ENCODE assay signal across 30 cellular contexts in the genomic region with DNA sequence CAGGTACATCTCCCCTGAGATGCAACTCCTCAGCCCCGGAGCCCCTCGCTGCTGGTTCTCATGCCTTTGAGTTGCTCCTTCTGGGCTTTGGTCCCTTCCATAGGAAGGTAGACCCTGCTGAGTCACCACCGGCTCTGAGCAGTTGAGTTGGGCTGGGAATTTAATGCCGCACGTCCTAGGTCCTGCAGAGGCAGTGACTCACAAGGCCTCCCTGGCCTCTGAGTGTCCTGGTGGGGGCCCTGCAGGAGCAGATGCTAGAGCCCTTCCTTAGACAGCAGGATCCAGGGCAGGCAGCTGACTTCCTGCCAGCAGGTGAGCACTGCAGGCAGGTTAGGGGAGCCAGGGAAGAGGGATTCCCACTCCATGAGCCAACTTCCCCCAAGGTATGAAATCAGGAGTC. TPM values are rescaled to one million over a fixed set of nuclear protein-coding genes. Genes with fewer than 3 reads are reported as not detected.
"Had no signal": no experiment of that assay in that cellular context is flagged by ENCODE, and none has a peak within 500 bp of the region (broad histone marks: within the 10 kb centered on the region; RNA-seq: fewer than 3 reads in every experiment).

No MANE protein-coding gene starts in this region.

- H3K36me3 ChIP-seq: colonic mucosa, esophagus muscularis mucosa, gastrocnemius medialis, lower lobe of right lung, sigmoid colon, transverse colon, vagina had no signal

- ATAC-seq: effector memory CD8-positive, alpha-beta T cell; gastrocnemius medialis; left lobe of liver; lower lobe of right lung; stimulated activated naive B cell treated with anti-CD40 and anti-IgM and Interleukin-4, amounts not matched to agents 10 μg/mL and 1 μg/mL and 100 μg/mL, for 72 hours had no signal

- H3K9me3 ChIP-seq: colonic mucosa, esophagus muscularis mucosa, gastrocnemius medialis, lower lobe of right lung, sigmoid colon, transverse colon, vagina had no signal

- H3K27ac ChIP-seq: colonic mucosa, dorsolateral prefrontal cortex, esophagus muscularis mucosa, gastrocnemius medialis, lower lobe of right lung, sigmoid colon, transverse colon, vagina had no signal

- H3K4me1 ChIP-seq: colonic mucosa had no signal

- H3K4me2 ChIP-seq: smooth muscle cell had no signal

- H3K9me3 Mint-ChIP-seq: activated B cell treated with CpG ODN at 0.5 μM for 24 hours; activated CD4-positive, alpha-beta memory T cell treated with anti-CD3 and anti-CD28 coated beads for 36 hours; activated naive CD4-positive, alpha-beta T cell treated with anti-CD3 and anti-CD28 coated beads for 36 hours; activated naive CD8-positive, alpha-beta T cell treated with anti-CD3 and anti-CD28 coated beads, Interleukin-2, amount 10 ng/mL, durations not matched to agents 7 days and 5 days; effector memory CD8-positive, alpha-beta T cell; neural crest cell; stimulated activated naive B cell treated with anti-CD40 and anti-IgM and Interleukin-4, amounts not matched to agents 10 μg/mL and 1 μg/mL and 100 μg/mL, for 72 hours had no signal

- DNase-seq: activated B cell treated with CpG ODN at 0.5 μM for 24 hours; activated CD4-positive, alpha-beta memory T cell treated with anti-CD3 and anti-CD28 coated beads for 36 hours; activated CD4-positive, alpha-beta T cell treated with anti-CD3 and anti-CD28 coated beads for 48 hours; activated effector memory CD4-positive, alpha-beta T cell treated with Interleukin-2 at 50 U/mL for 16 hours; activated naive CD4-positive, alpha-beta T cell treated with anti-CD3 and anti-CD28 coated beads for 36 hours; activated naive CD8-positive, alpha-beta T cell treated with anti-CD3 and anti-CD28 coated beads, Interleukin-2, amount 10 ng/mL, durations not matched to agents 7 days and 5 days; activated T-cell treated with anti-CD3 and anti-CD28 coated beads, Interleukin-2, amount 50 U/mL, for 48 hours; amniotic stem cell; colonic mucosa; dorsolateral prefrontal cortex; effector memory CD8-positive, alpha-beta T cell; gastrocnemius medialis; head of caudate nucleus; hypothalamus; lower lobe of right lung; naive B cell; retina; sigmoid colon; stimulated activated CD4-positive, alpha-beta T cell treated with anti-CD3 and anti-CD28 coated beads, Interleukin-2, amount 100 ng/mL, for 48 hours; stimulated activated CD8-positive, alpha-beta memory T cell treated with anti-CD3 and anti-CD28 coated beads, Interleukin-4, amount 100 ng/mL, for 48 hours; stimulated activated naive B cell treated with anti-CD40 and anti-IgM and Interleukin-4, amounts not matched to agents 10 μg/mL and 1 μg/mL and 100 μg/mL, for 72 hours; transverse colon had no signal

- H3K27ac Mint-ChIP-seq: activated B cell treated with CpG ODN at 0.5 μM for 24 hours; activated CD4-positive, alpha-beta memory T cell treated with anti-CD3 and anti-CD28 coated beads for 36 hours; activated naive CD4-positive, alpha-beta T cell treated with anti-CD3 and anti-CD28 coated beads for 36 hours; activated naive CD8-positive, alpha-beta T cell treated with anti-CD3 and anti-CD28 coated beads, Interleukin-2, amount 10 ng/mL, durations not matched to agents 7 days and 5 days; effector memory CD8-positive, alpha-beta T cell; naive B cell; stimulated activated naive B cell treated with anti-CD40 and anti-IgM and Interleukin-4, amounts not matched to agents 10 μg/mL and 1 μg/mL and 100 μg/mL, for 72 hours had no signal

- H3K36me3 Mint-ChIP-seq: activated CD4-positive, alpha-beta memory T cell treated with anti-CD3 and anti-CD28 coated beads for 36 hours; activated naive CD8-positive, alpha-beta T cell treated with anti-CD3 and anti-CD28 coated beads, Interleukin-2, amount 10 ng/mL, durations not matched to agents 7 days and 5 days; naive B cell; stimulated activated naive B cell treated with anti-CD40 and anti-IgM and Interleukin-4, amounts not matched to agents 10 μg/mL and 1 μg/mL and 100 μg/mL, for 72 hours had no signal

- H3K4me3 ChIP-seq: colonic mucosa, dorsolateral prefrontal cortex, esophagus muscularis mucosa, gastrocnemius medialis, lower lobe of right lung, sigmoid colon, smooth muscle cell, transverse colon, vagina had no signal

- H3K4me3 Mint-ChIP-seq: activated B cell treated with CpG ODN at 0.5 μM for 24 hours; activated CD4-positive, alpha-beta memory T cell treated with anti-CD3 and anti-CD28 coated beads for 36 hours; activated naive CD4-positive, alpha-beta T cell treated with anti-CD3 and anti-CD28 coated beads for 36 hours; activated naive CD8-positive, alpha-beta T cell treated with anti-CD3 and anti-CD28 coated beads, Interleukin-2, amount 10 ng/mL, durations not matched to agents 7 days and 5 days; effector memory CD8-positive, alpha-beta T cell; neural crest cell; stimulated activated naive B cell treated with anti-CD40 and anti-IgM and Interleukin-4, amounts not matched to agents 10 μg/mL and 1 μg/mL and 100 μg/mL, for 72 hours had no signal

RNA-seq across cellular contexts. Expression of a gene that starts 5.5 kb away (rescaled TPM):
- total RNA-seq: activated B cell treated with CpG ODN at 0.5 μM for 24 hours; activated naive CD8-positive, alpha-beta T cell treated with anti-CD3 and anti-CD28 coated beads, Interleukin-2, amount 10 ng/mL, durations not matched to agents 7 days and 5 days; bronchial epithelial cell; T-helper 2 cell treated with Interferon-gamma antibody and Interleukin-4, amounts not matched to agents 100 ng/mL and 5 ng/mL, for 36 hours had no signal
- polyA plus RNA-seq: keratinocyte had no signal
